9 cellular contexts compared by ENCODE assay signal in genomic region chr2:219553168-219553417, GRCh38. TPM values are rescaled to one million over a fixed set of nuclear protein-coding genes. Genes with fewer than 3 reads are reported as not detected.
DNase-seq lines count a peak whose midpoint lies in the region; ATAC-seq and TF ChIP-seq lines count a peak whose summit lies in the region.
"Had no signal": no experiment of that assay in that cellular context is flagged by ENCODE, and none has a peak within 500 bp of the region (broad histone marks: within the 10 kb centered on the region; RNA-seq: fewer than 3 reads in every experiment).

No MANE protein-coding gene starts in this region.

- H3K4me1 ChIP-seq in ascending aorta (peaks cover 6 to 19% of the 10 kb centered on the region in 2 donors), liver (ENCODE audit: control insufficient read depth in 4 of 4, insufficient read depth in 4 of 4, low read length in 3 of 4) (peaks cover 5 to 15% (median 12%) of the 10 kb centered on the region in 4 donors), subcutaneous abdominal adipose tissue (ENCODE audit: control insufficient read depth in 5 of 5, insufficient read depth in 5 of 5, low read length in 5 of 5) (peaks cover 0 to 19% (median 16%) of the 10 kb centered on the region in 5 donors)

- H3K9me3 ChIP-seq in ascending aorta (no peaks in the 10 kb centered on the region), liver (ENCODE audit: control insufficient read depth in 4 of 4, low read length in 3 of 4) (no peaks in the 10 kb centered on the region), subcutaneous abdominal adipose tissue (ENCODE audit: control insufficient read depth in 5 of 5, low read length in 5 of 5) (no peaks in the 10 kb centered on the region)

- no peaks in the 10 kb centered on the region; the same call in none of the 2 replicates for H3K27me3 Mint-ChIP-seq in HFFc6 (ENCODE audit: insufficient read depth)

- DNase-seq in HFFc6 (no peak), ascending aorta (ENCODE audit: low spot score in 2 of 2) (no peak), NCI-H526 treated with DMSO at 0.1 percent for 48 hours (lab: John Stamatoyannopoulos, UW) (no peak), COLO829 (ENCODE audit: low spot score) (no peak)

- no peak overlapping the region for H3K9ac ChIP-seq in liver (ENCODE audit: low read depth in 1 of 2, low read length in 2 of 2)
- H3K9ac ChIP-seq in subcutaneous abdominal adipose tissue (ENCODE audit: low read length in 5 of 5) = no peak overlapping the region

- H3K4me3 ChIP-seq in ascending aorta (peak overlapping the region; percentile 61 to 79), liver (ENCODE audit: low read depth in 1 of 3, low read length in 3 of 3) (peak overlapping the region in 2 of 3 donors; percentile 56 to 67), subcutaneous abdominal adipose tissue (ENCODE audit: low read depth in 1 of 5, low read length in 5 of 5) (peak overlapping the region in 4 of 5 donors; percentile 61 to 77 (median 66))

- no peaks in the 10 kb centered on the region for H3K9me3 Mint-ChIP-seq in HFFc6
- H3K9me3 Mint-ChIP-seq: T-helper 1 cell treated with Interleukin-12 subunit alpha and Interleukin-12 subunit beta and Interleukin-4 antibody, amounts not matched to agents 30 μg/mL and 1 μg/mL, for 36 hours had no signal

- H3K4me3 Mint-ChIP-seq in HFFc6 = peak overlapping the region; percentile 26; the same call in 1 of the 2 replicates

- H3K36me3 Mint-ChIP-seq in HFFc6 (ENCODE audit: low read depth) = no peaks in the 10 kb centered on the region

- TF ChIP-seq CTCF in HFFc6 (IDR thresholded peaks at IDR 0.05) (no peak), ascending aorta (IDR thresholded peaks at IDR 0.05) (no peak), liver (IDR thresholded peaks at IDR 0.05; ENCODE audit: low read depth, low read length, missing input control) (no peak)

- WGBS in liver = 26% methylated on average over 7 of the region's 7 CpGs

- no peaks in the 10 kb centered on the region for H3K27me3 ChIP-seq in ascending aorta
- H3K27me3 ChIP-seq in liver (ENCODE audit: control insufficient read depth in 4 of 4, insufficient read depth in 4 of 4, low read length in 3 of 4) = peaks cover 0 to 7% (median 0%) of the 10 kb centered on the region in 4 donors
- peaks cover 0 to 33% (median 24%) of the 10 kb centered on the region in 5 donors for H3K27me3 ChIP-seq in subcutaneous abdominal adipose tissue (ENCODE audit: control insufficient read depth in 5 of 5, insufficient read depth in 4 of 5, low read length in 5 of 5)

- H3K4me1 Mint-ChIP-seq in HFFc6 (ENCODE audit: low read depth) = peaks cover 6% of the 10 kb centered on the region; the same call in 1 of the 2 replicates

- no peak for TF ChIP-seq RAD21 in liver (IDR thresholded peaks at IDR 0.05)

- no peak for ATAC-seq in GM21619 (IDR thresholded peaks at IDR 0.05; ENCODE audit: unreplicated experiment)

- intact Hi-C loops in ascending aorta (cut with DNase I) = loop anchor here (2.0 kb wide), 1 partner anchor 18 kb away; the partner anchor contains the start of gene OBSL1

- no peak overlapping the region for H3K27ac ChIP-seq in ascending aorta
- H3K27ac ChIP-seq in liver (ENCODE audit: low read depth in 1 of 2, low read length in 2 of 2) = no peak overlapping the region
- H3K27ac ChIP-seq in subcutaneous abdominal adipose tissue (ENCODE audit: low read depth, low read length) = no peak overlapping the region

- H3K36me3 ChIP-seq in ascending aorta = peaks cover 0 to 18% of the 10 kb centered on the region in 2 donors
- no peaks in the 10 kb centered on the region for H3K36me3 ChIP-seq in liver (ENCODE audit: control insufficient read depth in 4 of 4, insufficient read depth in 3 of 4, low read depth in 1 of 4, low read length in 3 of 4)
- H3K36me3 ChIP-seq in subcutaneous abdominal adipose tissue (ENCODE audit: control insufficient read depth in 5 of 5, insufficient read depth in 5 of 5, low read length in 5 of 5) = peaks cover 0 to 11% (median 6%) of the 10 kb centered on the region in 5 donors

- H3K27ac Mint-ChIP-seq in HFFc6 = no peak overlapping the region
- H3K27ac Mint-ChIP-seq: T-helper 1 cell treated with Interleukin-12 subunit alpha and Interleukin-12 subunit beta and Interleukin-4 antibody, amounts not matched to agents 30 μg/mL and 1 μg/mL, for 36 hours had no signal

TF ChIP-seq in liver, 16 proteins besides CTCF, POLR2A, EP300 and RAD21:
- TF ChIP-seq JUND (IDR thresholded peaks at IDR 0.05) (no peak), TAF1 (conservative IDR thresholded peaks at IDR 0.05) (no peak), HNF4A (conservative IDR thresholded peaks at IDR 0.05) (no peak), EGR1 (IDR thresholded peaks at IDR 0.05; ENCODE audit: low read depth in 2 of 2) (no peak), YY1 (IDR thresholded peaks at IDR 0.05) (no peak), FOXA2 (IDR thresholded peaks at IDR 0.05) (no peak), ATF3 (IDR thresholded peaks at IDR 0.05) (no peak)
- TF ChIP-seq, protein P1, sequence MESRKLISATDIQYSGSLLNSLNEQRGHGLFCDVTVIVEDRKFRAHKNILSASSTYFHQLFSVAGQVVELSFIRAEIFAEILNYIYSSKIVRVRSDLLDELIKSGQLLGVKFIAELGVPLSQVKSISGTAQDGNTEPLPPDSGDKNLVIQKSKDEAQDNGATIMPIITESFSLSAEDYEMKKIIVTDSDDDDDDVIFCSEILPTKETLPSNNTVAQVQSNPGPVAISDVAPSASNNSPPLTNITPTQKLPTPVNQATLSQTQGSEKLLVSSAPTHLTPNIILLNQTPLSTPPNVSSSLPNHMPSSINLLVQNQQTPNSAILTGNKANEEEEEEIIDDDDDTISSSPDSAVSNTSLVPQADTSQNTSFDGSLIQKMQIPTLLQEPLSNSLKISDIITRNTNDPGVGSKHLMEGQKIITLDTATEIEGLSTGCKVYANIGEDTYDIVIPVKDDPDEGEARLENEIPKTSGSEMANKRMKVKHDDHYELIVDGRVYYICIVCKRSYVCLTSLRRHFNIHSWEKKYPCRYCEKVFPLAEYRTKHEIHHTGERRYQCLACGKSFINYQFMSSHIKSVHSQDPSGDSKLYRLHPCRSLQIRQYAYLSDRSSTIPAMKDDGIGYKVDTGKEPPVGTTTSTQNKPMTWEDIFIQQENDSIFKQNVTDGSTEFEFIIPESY (IDR thresholded peaks at IDR 0.05) = no peak
- TF ChIP-seq, protein P2, sequence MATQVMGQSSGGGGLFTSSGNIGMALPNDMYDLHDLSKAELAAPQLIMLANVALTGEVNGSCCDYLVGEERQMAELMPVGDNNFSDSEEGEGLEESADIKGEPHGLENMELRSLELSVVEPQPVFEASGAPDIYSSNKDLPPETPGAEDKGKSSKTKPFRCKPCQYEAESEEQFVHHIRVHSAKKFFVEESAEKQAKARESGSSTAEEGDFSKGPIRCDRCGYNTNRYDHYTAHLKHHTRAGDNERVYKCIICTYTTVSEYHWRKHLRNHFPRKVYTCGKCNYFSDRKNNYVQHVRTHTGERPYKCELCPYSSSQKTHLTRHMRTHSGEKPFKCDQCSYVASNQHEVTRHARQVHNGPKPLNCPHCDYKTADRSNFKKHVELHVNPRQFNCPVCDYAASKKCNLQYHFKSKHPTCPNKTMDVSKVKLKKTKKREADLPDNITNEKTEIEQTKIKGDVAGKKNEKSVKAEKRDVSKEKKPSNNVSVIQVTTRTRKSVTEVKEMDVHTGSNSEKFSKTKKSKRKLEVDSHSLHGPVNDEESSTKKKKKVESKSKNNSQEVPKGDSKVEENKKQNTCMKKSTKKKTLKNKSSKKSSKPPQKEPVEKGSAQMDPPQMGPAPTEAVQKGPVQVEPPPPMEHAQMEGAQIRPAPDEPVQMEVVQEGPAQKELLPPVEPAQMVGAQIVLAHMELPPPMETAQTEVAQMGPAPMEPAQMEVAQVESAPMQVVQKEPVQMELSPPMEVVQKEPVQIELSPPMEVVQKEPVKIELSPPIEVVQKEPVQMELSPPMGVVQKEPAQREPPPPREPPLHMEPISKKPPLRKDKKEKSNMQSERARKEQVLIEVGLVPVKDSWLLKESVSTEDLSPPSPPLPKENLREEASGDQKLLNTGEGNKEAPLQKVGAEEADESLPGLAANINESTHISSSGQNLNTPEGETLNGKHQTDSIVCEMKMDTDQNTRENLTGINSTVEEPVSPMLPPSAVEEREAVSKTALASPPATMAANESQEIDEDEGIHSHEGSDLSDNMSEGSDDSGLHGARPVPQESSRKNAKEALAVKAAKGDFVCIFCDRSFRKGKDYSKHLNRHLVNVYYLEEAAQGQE (IDR thresholded peaks at IDR 0.05) = no peak
- TF ChIP-seq, protein P3, sequence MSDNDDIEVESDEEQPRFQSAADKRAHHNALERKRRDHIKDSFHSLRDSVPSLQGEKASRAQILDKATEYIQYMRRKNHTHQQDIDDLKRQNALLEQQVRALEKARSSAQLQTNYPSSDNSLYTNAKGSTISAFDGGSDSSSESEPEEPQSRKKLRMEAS (IDR thresholded peaks at IDR 0.05) = no peak

RNA-seq across cellular contexts. Expression of gene TMEM198, which starts 9.3 kb away (rescaled TPM):
- 1 to 10 TPM; 2.3 to 2.8 (median 2.7) TPM for total RNA-seq in HFFc6 (2021; fragmentation: NEBNext Ultra II Directional; extraction: Animal tissue kit (Norgen Biotek cat#: 25700))
- total RNA-seq in ascending aorta (6.0 TPM), liver (1 to 10 TPM; 1.1 to 1.8 TPM)
- 1 to 10 TPM in 1 of 2 donors, under 1 TPM in 1; 0.74 to 1.9 TPM for polyA plus RNA-seq in liver
- total RNA-seq: lung microvascular endothelial cell had no signal

RNA-seq across cellular contexts. Expression of gene CHPF, which starts 9.5 kb away (rescaled TPM):
- total RNA-seq in HFFc6 (2021; fragmentation: NEBNext Ultra II Directional; extraction: Animal tissue kit (Norgen Biotek cat#: 25700)) = 100 to 1,000 TPM; 116 to 190 (median 139) TPM
- total RNA-seq in ascending aorta (249 TPM), liver (10 to 100 TPM; 26.5 to 85.2 TPM)
- polyA plus RNA-seq in liver = 100 to 1,000 TPM in 1 of 2 donors, 10 to 100 TPM in 1; 31.1 to 135 TPM

RNA-seq across cellular contexts. Expression of gene OBSL1, which starts 18.2 kb away (rescaled TPM):
- total RNA-seq in HFFc6 (2021; fragmentation: NEBNext Ultra II Directional; extraction: Animal tissue kit (Norgen Biotek cat#: 25700)) = 10 to 100 TPM; 60.0 to 85.2 (median 65.8) TPM
- total RNA-seq in ascending aorta (151 TPM), liver (10 to 100 TPM; 23.6 to 35.3 TPM)
- polyA plus RNA-seq in liver = 10 to 100 TPM; 14.2 to 30.9 TPM

RNA-seq across cellular contexts. Expression of gene INHA, which starts 19.0 kb away (rescaled TPM):
- under 1 TPM in 5 of 6 experiments, not detected in 1; 0.14 to 0.45 (median 0.25) TPM for total RNA-seq in HFFc6 (2021; fragmentation: NEBNext Ultra II Directional; extraction: Animal tissue kit (Norgen Biotek cat#: 25700))
- not detected for total RNA-seq in ascending aorta
- under 1 TPM; 0.08 to 0.14 TPM for total RNA-seq in liver
- polyA plus RNA-seq in liver = under 1 TPM; 0.03 to 0.15 TPM
- total RNA-seq: lung microvascular endothelial cell had no signal

RNA-seq across cellular contexts. Expression of gene ASIC4, which starts 38.8 kb away (rescaled TPM):
- under 1 TPM in 3 of 6 experiments, not detected in 3; 0.05 to 0.19 (median 0.07) TPM for total RNA-seq in HFFc6 (2021; fragmentation: NEBNext Ultra II Directional; extraction: Animal tissue kit (Norgen Biotek cat#: 25700))
- total RNA-seq in ascending aorta = not detected
- total RNA-seq in liver = 1 to 10 TPM in 1 of 2 donors, under 1 TPM in 1; 0.08 to 1.5 TPM
- not detected for polyA plus RNA-seq in liver
- total RNA-seq: lung microvascular endothelial cell had no signal
